9 cellular contexts compared by ENCODE assay signal in genomic region chr5:179326176-179326997, GRCh38. TPM values are rescaled to one million over a fixed set of nuclear protein-coding genes. Genes with fewer than 3 reads are reported as not detected.
A peak's percentile ranks its signal among the peaks of the same experiment; 100 is the strongest.
DNase-seq lines count a peak whose midpoint lies in the region; ATAC-seq and TF ChIP-seq lines count a peak whose summit lies in the region.
"Had no signal": no experiment of that assay in that cellular context is flagged by ENCODE, and none has a peak within 500 bp of the region (broad histone marks: within the 10 kb centered on the region; RNA-seq: fewer than 3 reads in every experiment).

No MANE protein-coding gene starts in this region.

- no peaks in the 10 kb centered on the region for H3K36me3 Mint-ChIP-seq in type B pancreatic cell

- peak overlapping the region; percentile 67 for H3K27ac Mint-ChIP-seq in type B pancreatic cell

- H3K9me3 ChIP-seq in NT2/D1 (ENCODE audit: insufficient read depth, low read length) (no peaks in the 10 kb centered on the region), mesodermal cell (ENCODE audit: control insufficient read depth, low read length) (no peaks in the 10 kb centered on the region)

- DNase-seq in NT2/D1 (ENCODE audit: low read depth, low spot score) (peak; percentile 35), fibroblast of pulmonary artery (ENCODE audit: low read depth) (peak; percentile 61), type B pancreatic cell (ENCODE audit: extremely low spot score, unreplicated experiment) (no peak), NCI-H1417 (lab: John Stamatoyannopoulos, UW) (no peak), HEK293T (ENCODE audit: extremely low spot score) (no peak)
- DNase-seq in activated T-cell treated with anti-CD3 and anti-CD28 coated beads, Interleukin-2, amount 50 U/mL, for 48 hours: no peak
- DNase-seq: stimulated activated naive CD4-positive, alpha-beta T cell had no signal

- peak overlapping the region; percentile 23 for H3K27ac ChIP-seq in mesodermal cell (ENCODE audit: low read depth, low read length, severe bottlenecking)

- no peaks in the 10 kb centered on the region for H3K27me3 ChIP-seq in NT2/D1 (ENCODE audit: insufficient read depth, insufficient read length)

- POLR2A ChIA-PET in HEK293T (lab: Yijun Ruan, JAX): no interaction called here

- H3K4me1 ChIP-seq in NT2/D1 (ENCODE audit: insufficient read depth, insufficient read length): peaks cover 18% of the 10 kb centered on the region
- peaks cover 2% of the 10 kb centered on the region for H3K4me1 ChIP-seq in mesodermal cell (ENCODE audit: control insufficient read depth, insufficient read depth, low read length, poor library complexity, severe bottlenecking)

- H3K4me3 ChIP-seq in NT2/D1 (ENCODE audit: insufficient read length, low read depth) (peak overlapping the region; percentile 8), fibroblast of pulmonary artery (replicated peaks; ENCODE audit: low read depth, low read length) (no peak overlapping the region), mesodermal cell (ENCODE audit: extremely low read depth, insufficient read depth, low read length, poor library complexity, severe bottlenecking) (no peak overlapping the region)

- H3K4me1 Mint-ChIP-seq in type B pancreatic cell (ENCODE audit: unreplicated experiment): peaks cover 23% of the 10 kb centered on the region

- 37 to 53% methylated on average over 14 to 17 of the region's 32 CpGs for WGBS in mesodermal cell (ENCODE audit: insufficient coverage in 2 of 2), 2 experiments

- H3K36me3 ChIP-seq in NT2/D1 (ENCODE audit: insufficient read depth, insufficient read length, low read length) (no peaks in the 10 kb centered on the region), mesodermal cell (ENCODE audit: control insufficient read depth, insufficient read depth, low read length) (no peaks in the 10 kb centered on the region)

- CTCF ChIA-PET in HEK293T (lab: Yijun Ruan, JAX): no interaction called here

- TF ChIP-seq CTCF in fibroblast of pulmonary artery (IDR thresholded peaks at IDR 0.05; ENCODE audit: low read length, missing control alignments) (no peak), type B pancreatic cell (conservative IDR thresholded peaks at IDR 0.05) (no peak)

- H3K9me3 Mint-ChIP-seq in type B pancreatic cell: no peaks in the 10 kb centered on the region

- peaks cover 13% of the 10 kb centered on the region for H3K27me3 Mint-ChIP-seq in type B pancreatic cell

- no peak for ATAC-seq in HG03521 (IDR thresholded peaks at IDR 0.05; ENCODE audit: unreplicated experiment)

- no peak overlapping the region for H3K4me3 Mint-ChIP-seq in type B pancreatic cell

- peak overlapping the region; percentile 61 for H3K9ac ChIP-seq in NT2/D1 (ENCODE audit: insufficient read length, low read depth)

TF ChIP-seq in HEK293T, 16 proteins besides CTCF, POLR2A, EP300 and RAD21:
- no peak for TF ChIP-seq PKNOX1 (IDR thresholded peaks at IDR 0.05)
- TF ChIP-seq FOXM1 (IDR thresholded peaks at IDR 0.05; ENCODE audit: borderline replicate concordance): no peak
- no peak for TF ChIP-seq FOXA1 (IDR thresholded peaks at IDR 0.05)
- no peak for TF ChIP-seq BHLHE40 (IDR thresholded peaks at IDR 0.05; ENCODE audit: borderline replicate concordance)
- no peak for TF ChIP-seq HDGF (IDR thresholded peaks at IDR 0.05; ENCODE audit: borderline replicate concordance)
TF ChIP-seq in HEK293T: peak in this region for 0.

RNA-seq across cellular contexts. Expression of gene ADAMTS2, which starts 18.9 kb away (rescaled TPM):
- 30.5 TPM for polyA plus RNA-seq in mesodermal cell (2013, experiment 1 of 2)
- polyA plus RNA-seq in mesodermal cell (2013, experiment 2 of 2): 26.1 TPM
- 7.7 and 9.2 TPM in 2 replicates for total RNA-seq in type B pancreatic cell (ENCODE audit: low replicate concordance)

Comparison
In these comparisons a context has a peak if more than half of its experiments do, and no peak if none do; other contexts are left out.
1. DNase-seq: peak in NT2/D1 (single experiment) and fibroblast of pulmonary artery (single experiment); none in type B pancreatic cell (single experiment), activated T-cell treated with anti-CD3 and anti-CD28 coated beads, Interleukin-2, amount 50 U/mL, for 48 hours (0 of 2), NCI-H1417 (0 of 3) and HEK293T (single experiment).